In the genomic region with DNA sequence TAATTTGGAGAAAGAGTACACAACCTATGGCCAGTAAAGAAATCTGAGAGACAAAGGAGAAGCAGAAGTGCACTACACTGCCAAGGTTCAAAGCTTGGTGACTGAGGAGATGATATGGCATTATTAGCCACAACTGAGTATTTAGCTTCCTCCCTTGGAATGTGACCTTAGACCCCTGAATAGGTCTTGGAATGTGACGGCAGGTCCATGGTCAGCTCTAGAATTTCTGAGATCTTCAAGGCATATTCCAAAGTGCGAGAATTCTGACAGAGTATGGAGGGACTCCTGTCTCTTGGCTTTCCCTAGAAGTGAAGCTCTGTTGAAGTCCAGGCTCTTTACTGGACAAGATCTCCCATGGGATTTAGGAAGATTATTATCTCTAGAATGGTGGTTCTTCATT, we compare ENCODE assay signal across 20 cellular contexts.
"Had no signal": no experiment of that assay in that cellular context is flagged by ENCODE, and none has a peak within 500 bp of the region (broad histone marks: within the 10 kb centered on the region; RNA-seq: fewer than 3 reads in every experiment).

No MANE protein-coding gene starts in this region.

- H3K27me3 ChIP-seq: ascending aorta, breast epithelium, colonic mucosa, gastroesophageal sphincter, heart left ventricle, neutrophil, ovary, right atrium auricular region, upper lobe of left lung had no signal

- H3K4me1 Mint-ChIP-seq: activated naive CD4-positive, alpha-beta T cell treated with anti-CD3 and anti-CD28 coated beads, Interleukin-2, amount 50 U/mL, for 24 hours; central memory CD8-positive, alpha-beta T cell; WTC11 had no signal

- H3K36me3 ChIP-seq: ascending aorta, breast epithelium, colonic mucosa, gastroesophageal sphincter, heart left ventricle, neutrophil, ovary, prostate gland, right atrium auricular region, upper lobe of left lung had no signal

- DNase-seq: activated gamma-delta T cell treated with Interleukin-2 at 50 U/mL for 16 hours; activated T-cell treated with anti-CD3 and anti-CD28 coated beads, Interleukin-2, amount 50 U/mL, for 1 hour; colonic mucosa; heart left ventricle; ovary; stimulated activated CD4-positive, alpha-beta T cell treated with anti-CD3 and anti-CD28 coated beads, Interleukin-4, amount 100 ng/mL, for 24 hours; stimulated activated naive CD8-positive, alpha-beta T cell treated with anti-CD3 and anti-CD28 coated beads, Interleukin-15, Interleukin-2, amounts not matched to agents 100 U/mL and 50 U/mL, for 24 hours; T1000; upper lobe of left lung had no signal

- H3K4me1 ChIP-seq: ascending aorta, breast epithelium, colonic mucosa, gastroesophageal sphincter, heart left ventricle, prostate gland, right atrium auricular region, upper lobe of left lung had no signal

- ATAC-seq: gastroesophageal sphincter; heart left ventricle; stimulated activated naive CD8-positive, alpha-beta T cell treated with anti-CD3 and anti-CD28 coated beads, Interleukin-15, Interleukin-2, amounts not matched to agents 100 U/mL and 50 U/mL, for 24 hours; WTC11 had no signal

- H3K27ac Mint-ChIP-seq: activated naive CD4-positive, alpha-beta T cell treated with anti-CD3 and anti-CD28 coated beads, Interleukin-2, amount 50 U/mL, for 24 hours; natural killer cell treated with Interleukin-12 subunit alpha and Interleukin-12 subunit beta and Interleukin-15 and Interleukin-18, amount 100 ng/mL, for 72 hours; T-helper 1 cell treated with Interleukin-12 subunit alpha and Interleukin-12 subunit beta and Interleukin-4 antibody, amounts not matched to agents 30 μg/mL and 1 μg/mL, for 36 hours; WTC11 had no signal

- H3K4me3 Mint-ChIP-seq: activated naive CD4-positive, alpha-beta T cell treated with anti-CD3 and anti-CD28 coated beads, Interleukin-2, amount 50 U/mL, for 24 hours; central memory CD8-positive, alpha-beta T cell; natural killer cell treated with Interleukin-12 subunit alpha and Interleukin-12 subunit beta and Interleukin-15 and Interleukin-18, amount 100 ng/mL, for 72 hours; T-helper 1 cell treated with Interleukin-12 subunit alpha and Interleukin-12 subunit beta and Interleukin-4 antibody, amounts not matched to agents 30 μg/mL and 1 μg/mL, for 36 hours; WTC11 had no signal

- H3K36me3 Mint-ChIP-seq: activated naive CD4-positive, alpha-beta T cell treated with anti-CD3 and anti-CD28 coated beads, Interleukin-2, amount 50 U/mL, for 24 hours; natural killer cell treated with Interleukin-12 subunit alpha and Interleukin-12 subunit beta and Interleukin-15 and Interleukin-18, amount 100 ng/mL, for 72 hours had no signal

- H3K9me3 Mint-ChIP-seq: activated naive CD4-positive, alpha-beta T cell treated with anti-CD3 and anti-CD28 coated beads, Interleukin-2, amount 50 U/mL, for 24 hours; natural killer cell treated with Interleukin-12 subunit alpha and Interleukin-12 subunit beta and Interleukin-15 and Interleukin-18, amount 100 ng/mL, for 72 hours; T-helper 1 cell treated with Interleukin-12 subunit alpha and Interleukin-12 subunit beta and Interleukin-4 antibody, amounts not matched to agents 30 μg/mL and 1 μg/mL, for 36 hours had no signal

- H3K9me3 ChIP-seq: ascending aorta, breast epithelium, colonic mucosa, gastroesophageal sphincter, heart left ventricle, neutrophil, ovary, prostate gland, right atrium auricular region, upper lobe of left lung had no signal

- H3K4me3 ChIP-seq: ascending aorta, breast epithelium, colonic mucosa, gastroesophageal sphincter, heart left ventricle, ovary, prostate gland, right atrium auricular region, upper lobe of left lung had no signal

- H3K27ac ChIP-seq: ascending aorta, breast epithelium, colonic mucosa, gastroesophageal sphincter, heart left ventricle, neutrophil, ovary, prostate gland, right atrium auricular region, upper lobe of left lung had no signal
